Comparison of ENCODE assay signal across 17 cellular contexts in the genomic region with DNA sequence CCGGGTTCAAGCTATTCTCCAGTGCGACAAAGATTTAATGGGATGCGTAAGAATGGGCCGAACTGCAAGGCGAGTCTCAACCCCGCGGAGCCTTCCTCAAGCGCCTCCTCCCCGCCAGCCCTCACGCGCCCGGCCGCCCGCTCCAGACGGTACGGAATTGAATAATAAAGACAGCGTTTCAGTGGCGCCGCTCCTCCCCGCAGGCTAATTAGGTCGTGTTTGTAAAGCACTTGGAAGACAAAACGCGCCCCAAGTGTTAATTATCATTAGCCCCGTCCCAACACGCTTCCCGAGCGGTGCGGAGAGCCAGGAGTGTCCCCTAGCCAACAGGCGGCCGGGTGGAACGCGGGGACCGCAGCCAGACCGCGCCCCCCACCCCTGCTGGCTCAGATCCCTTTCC.
A peak's percentile ranks its signal among the peaks of the same experiment; 100 is the strongest.
DNase-seq lines count a peak whose midpoint lies in the region; ATAC-seq and TF ChIP-seq lines count a peak whose summit lies in the region.
"Had no signal": no experiment of that assay in that cellular context is flagged by ENCODE, and none has a peak within 500 bp of the region (broad histone marks: within the 10 kb centered on the region; RNA-seq: fewer than 3 reads in every experiment).

No MANE protein-coding gene starts in this region.

- H3K79me1 ChIP-seq in IMR-90 (ENCODE audit: low read depth in 1 of 2, low read length in 2 of 2): no peaks in the 10 kb centered on the region

- no peak overlapping the region for H3K4me2 ChIP-seq in IMR-90 (ENCODE audit: low read depth, low read length)
- H3K4me2 ChIP-seq in SK-N-SH: no peak overlapping the region

- H3K27me3 ChIP-seq in IMR-90 (ENCODE audit: control insufficient read depth, insufficient read depth, low read length) (peaks cover 52% of the 10 kb centered on the region), SK-N-SH (ENCODE audit: insufficient read depth) (no peaks in the 10 kb centered on the region; the same call in 1 of the 2 replicates), BE2C (no peaks in the 10 kb centered on the region)
- H3K27me3 ChIP-seq: ovary had no signal

- H3K14ac ChIP-seq in IMR-90 (replicated peaks; ENCODE audit: low read depth, low read length): no peak overlapping the region

- BruUV-seq in IMR-90 (replicated peaks; lab: Mats Ljungman, UMichigan): no TSS peak

- H3K23ac ChIP-seq in IMR-90 (ENCODE audit: low read depth, low read length): no peak overlapping the region

- H3K4me1 ChIP-seq in IMR-90 (ENCODE audit: control insufficient read depth, insufficient read depth, low read length) (no peaks in the 10 kb centered on the region), SK-N-SH (ENCODE audit: control insufficient read depth in 1 of 2, insufficient read depth in 2 of 2, low read depth in 1 of 2, low read length in 1 of 2) (peaks cover 0 to 50% of the 10 kb centered on the region in 2 experiments; a peak in 1 of 4 replicates), BE2C (peaks cover 9% of the 10 kb centered on the region)
- H3K4me1 ChIP-seq: breast epithelium had no signal

- H3K9ac ChIP-seq in IMR-90 (ENCODE audit: low read depth, low read length) (no peak overlapping the region), SK-N-SH (no peak overlapping the region)

- DNase-seq in IMR-90 (no peak), NCI-H748 treated with DMSO at 0.1 percent for 48 hours (lab: John Stamatoyannopoulos, UW) (peak; percentile 56), head of caudate nucleus (peak; percentile 11 to 77 (median 54)), posterior cingulate gyrus (peak in 9 of 10 donors; percentile 26 to 91 (median 51)), AG08395 (ENCODE audit: low spot score) (no peak), SK-N-SH (no peak), BE2C (no peak)
- DNase-seq in activated CD4-positive, alpha-beta T cell treated with anti-CD3 and anti-CD28 coated beads, Interleukin-2, amount 50 U/mL, for 4 hours: no peak
- DNase-seq: activated CD4-positive, CD25-positive, alpha-beta regulatory T cell treated with anti-CD3 and anti-CD28 coated beads, Interleukin-2, amount 50 U/mL, for 72 hours; COR-L47; esophagus squamous epithelium; ovary; stimulated activated CD4-positive, alpha-beta T cell treated with anti-CD3 and anti-CD28 coated beads, Interleukin-2, amount 100 ng/mL, for 48 hours; stimulated activated naive CD8-positive, alpha-beta T cell treated with anti-CD3 and anti-CD28 coated beads, Interleukin-15, Interleukin-2, amounts not matched to agents 100 U/mL and 50 U/mL, for 24 hours had no signal

- no peak overlapping the region for H2BK120ac ChIP-seq in IMR-90 (ENCODE audit: low read depth, low read length)

- no peak for TF ChIP-seq EP300 in SK-N-SH (IDR thresholded peaks at IDR 0.05; ENCODE audit: borderline replicate concordance in 1 of 2, low read depth in 1 of 2, low read length in 1 of 2)

- H2AFZ ChIP-seq in IMR-90 (replicated peaks; ENCODE audit: low read length, poor library complexity) (peak overlapping the region; percentile 21), SK-N-SH (ENCODE audit: low read depth) (no peak overlapping the region)

- H3F3A ChIP-seq in SK-N-SH (replicated peaks; ENCODE audit: insufficient read depth): no peaks in the 10 kb centered on the region

- dilution Hi-C loops in IMR-90 (cut with HindIII; ENCODE audit: low sequenced_read_pairs, unreplicated experiment): no loop called here

- TF ChIP-seq POLR2A in IMR-90 (IDR thresholded peaks at IDR 0.05; ENCODE audit: low read depth, low read length): no peak

- H3K56ac ChIP-seq in IMR-90 (ENCODE audit: extremely low read depth, insufficient read depth, low read length): no peak overlapping the region

- H3K27ac ChIP-seq in IMR-90 (ENCODE audit: insufficient read depth, low read length): no peak overlapping the region
- peak overlapping the region in 1 of 2 experiments; percentile 94; a peak in 1 of 4 replicates for H3K27ac ChIP-seq in SK-N-SH (ENCODE audit: low read depth in 2 of 2, low read length in 1 of 2)
- H3K27ac ChIP-seq: breast epithelium, esophagus squamous epithelium, ovary had no signal

- no peak overlapping the region for H3K4me3 ChIP-seq in IMR-90 (ENCODE audit: insufficient read depth, low read depth, low read length)
- H3K4me3 ChIP-seq in SK-N-SH (ENCODE audit: low read depth in 2 of 2, low read length in 1 of 2): no peak overlapping the region
- no peak overlapping the region for H3K4me3 ChIP-seq in BE2C (ENCODE audit: low read depth, low read length)
- H3K4me3 ChIP-seq: GM12878, ovary had no signal

- TF ChIP-seq RAD21 in IMR-90 (IDR thresholded peaks at IDR 0.05; ENCODE audit: low read length) (no peak), SK-N-SH (IDR thresholded peaks at IDR 0.05; ENCODE audit: low read length) (no peak)

- H3K36me3 ChIP-seq in IMR-90 (ENCODE audit: control insufficient read depth, insufficient read depth, low read length): no peaks in the 10 kb centered on the region
- H3K36me3 ChIP-seq in SK-N-SH (replicated peaks in 1 of 2; ENCODE audit: control insufficient read depth in 1 of 2, insufficient read depth in 2 of 2, low read length in 1 of 2): no peaks in the 10 kb centered on the region
- H3K36me3 ChIP-seq in BE2C: no peaks in the 10 kb centered on the region
- H3K36me3 ChIP-seq: breast epithelium, esophagus squamous epithelium, ovary had no signal

- no peak overlapping the region for H2BK15ac ChIP-seq in IMR-90 (ENCODE audit: low read depth, low read length)

- H3K4ac ChIP-seq in IMR-90 (ENCODE audit: low read depth, low read length): no peak overlapping the region

- no peaks in the 10 kb centered on the region for H4K20me1 ChIP-seq in IMR-90 (ENCODE audit: insufficient read depth, low read length)
- no peaks in the 10 kb centered on the region for H4K20me1 ChIP-seq in SK-N-SH (ENCODE audit: insufficient read depth)

- no peak overlapping the region for H2AK9ac ChIP-seq in IMR-90 (replicated peaks; ENCODE audit: low read depth, low read length, poor library complexity)

- no peak overlapping the region for H2AK5ac ChIP-seq in IMR-90 (ENCODE audit: low read depth, low read length)

- CTCF ChIA-PET in IMR-90 (lab: Yijun Ruan, JAX) (no interaction called here), SK-N-SH (lab: Yijun Ruan, JAX) (interaction anchor here (1.1 kb wide), 2 partner anchors 18 to 80 kb away, joined by 3 read pairs; no protein-coding TSS in a partner anchor)

- no peak overlapping the region for H4K8ac ChIP-seq in IMR-90 (ENCODE audit: low read depth in 2 of 2, low read length in 2 of 2)

- H3K79me2 ChIP-seq in SK-N-SH (ENCODE audit: insufficient read depth): no peaks in the 10 kb centered on the region

- no peaks in the 10 kb centered on the region for H3K9me2 ChIP-seq in SK-N-SH

- POLR2A ChIA-PET in IMR-90 (lab: Charles Lee; ENCODE audit: unreplicated experiment): no interaction called here
- POLR2A ChIA-PET in SK-N-SH (lab: Yijun Ruan, JAX): no interaction called here

- no peak overlapping the region for H4K91ac ChIP-seq in IMR-90 (ENCODE audit: insufficient read depth, low read depth, low read length)

- ATAC-seq in IMR-90 (ENCODE audit: low read depth): no peak
- ATAC-seq: GM12878; SK-N-SH treated with all-trans-retinoic acid at 6 μM for 48 hours; stimulated activated naive CD8-positive, alpha-beta T cell treated with anti-CD3 and anti-CD28 coated beads, Interleukin-15, Interleukin-2, amounts not matched to agents 100 U/mL and 50 U/mL, for 24 hours had no signal

- no peak overlapping the region for H4K5ac ChIP-seq in IMR-90 (ENCODE audit: low read depth, low read length)

- no peaks in the 10 kb centered on the region for H3K9me1 ChIP-seq in IMR-90 (ENCODE audit: insufficient read depth, low read length)

- intact Hi-C loops in IMR-90 (cut with micrococcal nuclease) (no loop called here), head of caudate nucleus (cut with DNase I) (no loop called here), posterior cingulate gyrus (cut with DNase I) (no loop called here)

- no peak overlapping the region for H2BK5ac ChIP-seq in IMR-90 (ENCODE audit: low read depth, low read length, poor library complexity, severe bottlenecking)

- no peak overlapping the region for H3K18ac ChIP-seq in IMR-90 (ENCODE audit: low read depth, low read length)

- 0% methylated on average over 5 of the region's 35 CpGs; no CpG with 5 or more reads in 1 of the 2 experiments for WGBS in IMR-90 (ENCODE audit: extremely low coverage in 2 of 2, insufficient read length in 1 of 2), 2 experiments
- 71% methylated on average over 35 of the region's 35 CpGs for WGBS in SK-N-SH (ENCODE audit: low lambda C conversion rate)

- in situ Hi-C loops in IMR-90 (cut with MboI; ENCODE audit: low sequenced_read_pairs): no loop called here

- H2BK20ac ChIP-seq in IMR-90 (ENCODE audit: low read depth, low read length): no peak overlapping the region

- TF ChIP-seq CTCF in IMR-90 (conservative IDR thresholded peaks at IDR 0.05; ENCODE audit: low read depth, low read length) (no peak), SK-N-SH (IDR thresholded peaks at IDR 0.05) (no peak), BE2C (IDR thresholded peaks at IDR 0.05; ENCODE audit: low read depth, low read length) (no peak)

- H3K9me3 ChIP-seq in IMR-90 (ENCODE audit: control insufficient read depth, insufficient read depth, low read length) (no peaks in the 10 kb centered on the region), SK-N-SH (no peaks in the 10 kb centered on the region), BE2C (no peaks in the 10 kb centered on the region)
- H3K9me3 ChIP-seq: breast epithelium, esophagus squamous epithelium, ovary had no signal

TF ChIP-seq in IMR-90, 13 proteins besides CTCF, POLR2A, EP300 and RAD21 (continues in another document):
- TF ChIP-seq BHLHE40 (IDR thresholded peaks at IDR 0.05; ENCODE audit: low read depth, low read length) (no peak), CEBPB (IDR thresholded peaks at IDR 0.05; ENCODE audit: low read depth, low read length) (no peak)
- TF ChIP-seq, protein P1, sequence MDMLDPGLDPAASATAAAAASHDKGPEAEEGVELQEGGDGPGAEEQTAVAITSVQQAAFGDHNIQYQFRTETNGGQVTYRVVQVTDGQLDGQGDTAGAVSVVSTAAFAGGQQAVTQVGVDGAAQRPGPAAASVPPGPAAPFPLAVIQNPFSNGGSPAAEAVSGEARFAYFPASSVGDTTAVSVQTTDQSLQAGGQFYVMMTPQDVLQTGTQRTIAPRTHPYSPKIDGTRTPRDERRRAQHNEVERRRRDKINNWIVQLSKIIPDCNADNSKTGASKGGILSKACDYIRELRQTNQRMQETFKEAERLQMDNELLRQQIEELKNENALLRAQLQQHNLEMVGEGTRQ (IDR thresholded peaks at IDR 0.05; ENCODE audit: low read depth, low read length): no peak

Comparison
In these comparisons a context has a peak if more than half of its experiments do, and no peak if none do; other contexts are left out.
1. DNase-seq: peak in NCI-H748 treated with DMSO at 0.1 percent for 48 hours (single experiment), head of caudate nucleus (42 of 42) and posterior cingulate gyrus (9 of 10); none in IMR-90 (single experiment), AG08395 (single experiment), activated CD4-positive, alpha-beta T cell treated with anti-CD3 and anti-CD28 coated beads, Interleukin-2, amount 50 U/mL, for 4 hours (0 of 2), SK-N-SH (single experiment) and BE2C (single experiment).